2 cellular contexts compared by ENCODE assay signal in genomic region chr11:94203070-94203469, GRCh38.
TF ChIP-seq lines count a peak whose summit lies in the region.

No MANE protein-coding gene starts in this region.

TF ChIP-seq in IMR-90, 13 proteins besides CTCF, POLR2A, EP300 and RAD21:
- TF ChIP-seq NFE2L2 (IDR thresholded peaks at IDR 0.05; ENCODE audit: low read depth, low read length) = no peak
- TF ChIP-seq MXI1 (IDR thresholded peaks at IDR 0.05; ENCODE audit: borderline replicate concordance, low read depth, low read length) = no peak
- no peak for TF ChIP-seq BHLHE40 (IDR thresholded peaks at IDR 0.05; ENCODE audit: low read depth, low read length)
- TF ChIP-seq MAFK (IDR thresholded peaks at IDR 0.05; ENCODE audit: low read depth, low read length) = peak; percentile 61
- TF ChIP-seq ELK1 (IDR thresholded peaks at IDR 0.05; ENCODE audit: borderline replicate concordance, low read depth, low read length) = no peak
- TF ChIP-seq RCOR1 (IDR thresholded peaks at IDR 0.05; ENCODE audit: insufficient replicate concordance, low read length) = no peak
- no peak for TF ChIP-seq RFX5 (IDR thresholded peaks at IDR 0.05; ENCODE audit: low read depth, low read length)

TF ChIP-seq in K562, 482 proteins besides CTCF, POLR2A, EP300 and RAD21:
- TF ChIP-seq MAFK (IDR thresholded peaks at IDR 0.05; ENCODE audit: low read length) = peak; percentile 87
- TF ChIP-seq TRIM24 (IDR thresholded peaks at IDR 0.05) = 0 out of 4 replicates have a peak, but pooled peaks of 1 of the 2 experiments have one; percentile 21
- TF ChIP-seq CBFA2T2 (conservative IDR thresholded peaks at IDR 0.05) = peak; percentile 60; the same call in 1 of the 2 replicates
- TF ChIP-seq FOXA3 (CRISPR knock-in tag; conservative IDR thresholded peaks at IDR 0.05 in 1 of 2, IDR thresholded peaks at IDR 0.05 in 1 of 2) = no peak
- no peak for TF ChIP-seq NELFE (IDR thresholded peaks at IDR 0.05; ENCODE audit: insufficient read depth, insufficient read length)
- 0 out of 2 replicates have a peak, but pooled peaks have one; percentile 13 for TF ChIP-seq MTA2 (IDR thresholded peaks at IDR 0.05; ENCODE audit: low read depth)
- peak; percentile 76 for TF ChIP-seq CBFA2T3 (IDR thresholded peaks at IDR 0.05)
- TF ChIP-seq TCF3 (CRISPR knock-in tag; IDR thresholded peaks at IDR 0.05) = peak; percentile 55
- peak; percentile 78 for TF ChIP-seq NFE2 (IDR thresholded peaks at IDR 0.05; ENCODE audit: low read depth)
- peak; percentile 60 for TF ChIP-seq TAL1 (IDR thresholded peaks at IDR 0.05)
- TF ChIP-seq SMARCA4 (IDR thresholded peaks at IDR 0.05) = peak; percentile 47; the same call in 1 of the 2 replicates
- TF ChIP-seq ARID1B (IDR thresholded peaks at IDR 0.05) = peak; percentile 74
- TF ChIP-seq ZNF316 (IDR thresholded peaks at IDR 0.05) = peak; percentile 96
- TF ChIP-seq KDM1A (IDR thresholded peaks at IDR 0.05) = peak in 1 of 2 experiments; percentile 40; a peak in 2 of 4 replicates
- 0 out of 2 replicates have a peak, but pooled peaks have one; percentile 20 for TF ChIP-seq STAT5A (IDR thresholded peaks at IDR 0.05; ENCODE audit: borderline replicate concordance, low read length)
- TF ChIP-seq RCOR1 (IDR thresholded peaks at IDR 0.05; ENCODE audit: borderline replicate concordance in 1 of 2, low read depth in 2 of 2, low read length in 2 of 2) = peak in 1 of 2 experiments; percentile 42; a peak in 1 of 4 replicates
- TF ChIP-seq MBD1 (CRISPR knock-in tag; IDR thresholded peaks at IDR 0.05) = no peak
- TF ChIP-seq NCOR1 (IDR thresholded peaks at IDR 0.05) = peak; percentile 12; the same call in 1 of the 2 replicates
- TF ChIP-seq C11orf30 (IDR thresholded peaks at IDR 0.05; ENCODE audit: low read depth) = peak; percentile 94
- peak; percentile 93 for TF ChIP-seq MAFF (IDR thresholded peaks at IDR 0.05; ENCODE audit: low read length)
- TF ChIP-seq ZEB2 (IDR thresholded peaks at IDR 0.05) = no peak
- peak; percentile 21; the same call in 1 of the 2 replicates for TF ChIP-seq DPF2 (IDR thresholded peaks at IDR 0.05)
- TF ChIP-seq TEAD4 (IDR thresholded peaks at IDR 0.05; ENCODE audit: low read length) = peak; percentile 79
- TF ChIP-seq TEAD4 (CRISPR knock-in tag; IDR thresholded peaks at IDR 0.05; ENCODE audit: borderline replicate concordance) = no peak
- no peak for TF ChIP-seq CREB1 (IDR thresholded peaks at IDR 0.05)
- TF ChIP-seq CREB1 (CRISPR knock-in tag; IDR thresholded peaks at IDR 0.05) = no peak
- TF ChIP-seq MAFG (tag; conservative IDR thresholded peaks at IDR 0.05) = peak; percentile 96
- peak; percentile 68 for TF ChIP-seq FOSL1 (tag; conservative IDR thresholded peaks at IDR 0.05)
